8 cellular contexts compared by ENCODE assay signal in the genomic region with DNA sequence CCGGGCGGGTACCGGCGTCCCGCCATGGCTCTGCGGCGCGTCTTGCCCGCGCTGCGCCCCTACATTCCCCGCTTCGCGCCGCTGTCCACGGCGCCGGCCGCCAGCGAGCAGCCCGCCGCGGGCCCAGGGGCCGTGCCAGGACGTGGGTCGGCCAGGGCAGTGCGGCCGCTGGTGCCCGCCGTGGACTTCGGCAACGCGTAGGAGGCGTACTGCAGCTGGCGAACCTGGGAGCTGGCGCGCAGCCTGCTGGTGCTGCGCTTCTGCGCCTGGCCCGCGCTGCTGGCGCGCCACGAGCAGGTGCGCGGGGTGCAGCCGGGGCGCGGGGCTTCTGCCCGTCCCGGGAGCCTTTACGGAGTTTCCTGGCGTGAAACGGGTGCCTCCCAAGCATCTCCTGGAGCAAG. TPM values are rescaled to one million over a fixed set of nuclear protein-coding genes. Genes with fewer than 3 reads are reported as not detected.
DNase-seq lines count a peak whose midpoint lies in the region; ATAC-seq, FAIRE-seq and TF ChIP-seq lines count a peak whose summit lies in the region.

No MANE protein-coding gene starts in this region.

- H3K9me1 ChIP-seq in IMR-90 (ENCODE audit: insufficient read depth, low read length) = 0 out of 2 replicates have a peak, but pooled peaks cover 2% of the 10 kb centered on the region

- in situ Hi-C loops in IMR-90 (cut with MboI; ENCODE audit: low sequenced_read_pairs) = no loop called here

- POLR2A ChIA-PET in IMR-90 (lab: Charles Lee; ENCODE audit: unreplicated experiment) = no interaction called here

- no peak overlapping the region for H2AK5ac ChIP-seq in IMR-90 (ENCODE audit: low read depth, low read length)

- ATAC-seq in IMR-90 (ENCODE audit: low read depth) (peak; percentile 38), GM18870 (IDR thresholded peaks at IDR 0.05; ENCODE audit: unreplicated experiment) (no peak), GM21447 (IDR thresholded peaks at IDR 0.05; ENCODE audit: unreplicated experiment) (no peak)

- no peaks in the 10 kb centered on the region; the same call in 1 of the 2 replicates for H3K4me1 ChIP-seq in IMR-90 (ENCODE audit: control insufficient read depth, insufficient read depth, low read length)
- peaks cover 3% of the 10 kb centered on the region for H3K4me1 ChIP-seq in adipocyte (ENCODE audit: control insufficient read depth, insufficient read depth, low read length)
- peaks cover 24% of the 10 kb centered on the region for H3K4me1 ChIP-seq in suprapubic skin

- no peak for TF ChIP-seq EP300 in suprapubic skin (IDR thresholded peaks at IDR 0.05)

- peak overlapping the region; percentile 76 for H3K4me2 ChIP-seq in IMR-90 (ENCODE audit: low read depth, low read length)

- H3K56ac ChIP-seq in IMR-90 (ENCODE audit: extremely low read depth, insufficient read depth, low read length) = no peak overlapping the region

- no peaks in the 10 kb centered on the region for H3K36me3 ChIP-seq in IMR-90 (ENCODE audit: control insufficient read depth, insufficient read depth, low read length)
- H3K36me3 ChIP-seq in adipocyte (ENCODE audit: control insufficient read depth, insufficient read depth, low read length, severe bottlenecking) = no peaks in the 10 kb centered on the region
- no peaks in the 10 kb centered on the region for H3K36me3 ChIP-seq in suprapubic skin

- no peak for TF ChIP-seq RAD21 in IMR-90 (IDR thresholded peaks at IDR 0.05; ENCODE audit: low read length)

- no peak for TF ChIP-seq CTCF in IMR-90 (conservative IDR thresholded peaks at IDR 0.05; ENCODE audit: low read depth, low read length)
- TF ChIP-seq CTCF in suprapubic skin (IDR thresholded peaks at IDR 0.05) = no peak

- H3K4me3 ChIP-seq in IMR-90 (ENCODE audit: insufficient read depth, low read depth, low read length) (peak overlapping the region; percentile 49), adipocyte (ENCODE audit: low read length) (peak overlapping the region; percentile 68), suprapubic skin (peak overlapping the region; percentile 75)

- DNase-seq in GM12891 (ENCODE audit: insufficient read length, low spot score) (no peak), IMR-90 (peak; percentile 28), adipocyte (ENCODE audit: low read depth) (no peak), iris pigment epithelial cell (ENCODE audit: low read depth) (peak; percentile 34), suprapubic skin (ENCODE audit: low spot score in 2 of 2) (no peak), cerebellar cortex (ENCODE audit: low spot score) (no peak)

- H3K9ac ChIP-seq in IMR-90 (ENCODE audit: low read depth, low read length) (no peak overlapping the region), adipocyte (ENCODE audit: low read length) (no peak overlapping the region)

- H3K9me3 ChIP-seq in IMR-90 (ENCODE audit: control insufficient read depth, insufficient read depth, low read length) (no peaks in the 10 kb centered on the region), adipocyte (ENCODE audit: control insufficient read depth, low read length) (no peaks in the 10 kb centered on the region), suprapubic skin (no peaks in the 10 kb centered on the region)

- no peak overlapping the region for H4K8ac ChIP-seq in IMR-90 (ENCODE audit: low read depth in 2 of 2, low read length in 2 of 2)

- BruUV-seq in IMR-90 (replicated peaks; lab: Mats Ljungman, UMichigan) = no TSS peak

- no peak overlapping the region for H2BK20ac ChIP-seq in IMR-90 (ENCODE audit: low read depth, low read length)

- dilution Hi-C loops in IMR-90 (cut with HindIII; ENCODE audit: low sequenced_read_pairs, unreplicated experiment) = no loop called here

- no peak overlapping the region for H4K91ac ChIP-seq in IMR-90 (ENCODE audit: insufficient read depth, low read depth, low read length)

- FAIRE-seq in GM12891 (lab: Jason Lieb, UNC) = peak; percentile 85

- H4K5ac ChIP-seq in IMR-90 (ENCODE audit: low read depth, low read length) = no peak overlapping the region

- peak overlapping the region; percentile 92 for H2AFZ ChIP-seq in IMR-90 (replicated peaks; ENCODE audit: low read length, poor library complexity)

- H3K79me1 ChIP-seq in IMR-90 (ENCODE audit: low read depth in 1 of 2, low read length in 2 of 2) = no peaks in the 10 kb centered on the region

- no peak overlapping the region for H3K14ac ChIP-seq in IMR-90 (replicated peaks; ENCODE audit: low read depth, low read length)

- intact Hi-C loops in IMR-90 (cut with micrococcal nuclease) = no loop called here

- H3K23ac ChIP-seq in IMR-90 (ENCODE audit: low read depth, low read length) = no peak overlapping the region

- no peak for TF ChIP-seq POLR2A in GM12891 (IDR thresholded peaks at IDR 0.05; ENCODE audit: low read depth, low read length)
- TF ChIP-seq POLR2A in IMR-90 (IDR thresholded peaks at IDR 0.05; ENCODE audit: low read depth, low read length) = no peak
- no peak for TF ChIP-seq POLR2A in suprapubic skin (IDR thresholded peaks at IDR 0.05)

- H4K20me1 ChIP-seq in IMR-90 (ENCODE audit: insufficient read depth, low read length) = no peaks in the 10 kb centered on the region; the same call in none of the 2 replicates

- 2% methylated on average over 15 of the region's 54 CpGs; no CpG with 5 or more reads in 1 of the 2 experiments for WGBS in IMR-90 (ENCODE audit: extremely low coverage in 2 of 2, insufficient read length in 1 of 2), 2 experiments
- WGBS in suprapubic skin = 0% methylated on average over 4 of the region's 54 CpGs

- no peak overlapping the region for H2BK120ac ChIP-seq in IMR-90 (ENCODE audit: low read depth, low read length)

- no peak overlapping the region for H3K18ac ChIP-seq in IMR-90 (ENCODE audit: low read depth, low read length)

- H2BK5ac ChIP-seq in IMR-90 (ENCODE audit: low read depth, low read length, poor library complexity, severe bottlenecking) = no peak overlapping the region

- no peak overlapping the region for H3K4ac ChIP-seq in IMR-90 (ENCODE audit: low read depth, low read length)

- no peak overlapping the region for H2BK15ac ChIP-seq in IMR-90 (ENCODE audit: low read depth, low read length)

- CTCF ChIA-PET in IMR-90 (lab: Yijun Ruan, JAX) = no interaction called here

- peak overlapping the region; percentile 51 for H2AK9ac ChIP-seq in IMR-90 (replicated peaks; ENCODE audit: low read depth, low read length, poor library complexity)

- H3K27me3 ChIP-seq in IMR-90 (ENCODE audit: control insufficient read depth, insufficient read depth, low read length) (peaks cover 37% of the 10 kb centered on the region), adipocyte (replicated peaks; ENCODE audit: control insufficient read depth, insufficient read depth, low read length) (peaks cover 43% of the 10 kb centered on the region), suprapubic skin (peaks cover 26% of the 10 kb centered on the region)

- H3K27ac ChIP-seq in IMR-90 (ENCODE audit: insufficient read depth, low read length) (no peak overlapping the region), suprapubic skin (peak overlapping the region; percentile 45)

TF ChIP-seq in GM12891, 5 proteins besides CTCF, POLR2A, EP300 and RAD21:
- TF ChIP-seq POLR2AphosphoS5 (IDR thresholded peaks at IDR 0.05; ENCODE audit: low read depth, low read length) (no peak), PAX5 (IDR thresholded peaks at IDR 0.05; ENCODE audit: insufficient read depth, low read length, severe bottlenecking) (no peak), TAF1 (IDR thresholded peaks at IDR 0.05; ENCODE audit: low read depth, low read length) (no peak), POU2F2 (IDR thresholded peaks at IDR 0.05; ENCODE audit: low read depth, low read length) (no peak), SPI1 (IDR thresholded peaks at IDR 0.05; ENCODE audit: low read depth, low read length) (no peak)

TF ChIP-seq in IMR-90, 13 proteins besides CTCF, POLR2A, EP300 and RAD21:
- TF ChIP-seq CHD1 (IDR thresholded peaks at IDR 0.05; ENCODE audit: low read depth, low read length) (no peak), RFX5 (IDR thresholded peaks at IDR 0.05; ENCODE audit: low read depth, low read length) (no peak), SMC3 (IDR thresholded peaks at IDR 0.05; ENCODE audit: low read depth, low read length) (no peak), CEBPB (IDR thresholded peaks at IDR 0.05; ENCODE audit: low read depth, low read length) (no peak), NFE2L2 (IDR thresholded peaks at IDR 0.05; ENCODE audit: low read depth, low read length) (no peak), MAZ (IDR thresholded peaks at IDR 0.05; ENCODE audit: borderline replicate concordance, low read depth, low read length) (no peak), RCOR1 (IDR thresholded peaks at IDR 0.05; ENCODE audit: insufficient replicate concordance, low read length) (no peak), MAFK (IDR thresholded peaks at IDR 0.05; ENCODE audit: low read depth, low read length) (no peak)
- TF ChIP-seq, protein P1, sequence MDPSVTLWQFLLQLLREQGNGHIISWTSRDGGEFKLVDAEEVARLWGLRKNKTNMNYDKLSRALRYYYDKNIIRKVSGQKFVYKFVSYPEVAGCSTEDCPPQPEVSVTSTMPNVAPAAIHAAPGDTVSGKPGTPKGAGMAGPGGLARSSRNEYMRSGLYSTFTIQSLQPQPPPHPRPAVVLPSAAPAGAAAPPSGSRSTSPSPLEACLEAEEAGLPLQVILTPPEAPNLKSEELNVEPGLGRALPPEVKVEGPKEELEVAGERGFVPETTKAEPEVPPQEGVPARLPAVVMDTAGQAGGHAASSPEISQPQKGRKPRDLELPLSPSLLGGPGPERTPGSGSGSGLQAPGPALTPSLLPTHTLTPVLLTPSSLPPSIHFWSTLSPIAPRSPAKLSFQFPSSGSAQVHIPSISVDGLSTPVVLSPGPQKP (IDR thresholded peaks at IDR 0.05; ENCODE audit: borderline replicate concordance, low read depth, low read length) = no peak

RNA-seq across cellular contexts. Expression of gene DGCR6L, which starts 20.1 kb away (rescaled TPM):
- 15.0 TPM for polyA plus RNA-seq in GM12891 (2012; ENCODE audit: low read depth, missing spikeins)
- total RNA-seq in IMR-90 (2012; rRNA removed) (65.4 and 68.6 TPM in 2 replicates), suprapubic skin (10 to 100 TPM; 45.9 to 75.2 (median 63.0) TPM)
- 80.4 and 95.2 TPM in 2 replicates for polyA plus RNA-seq in IMR-90 (2012; rRNA removed)
- polyA plus RNA-seq in IMR-90 (2012; cell fraction: cytosol; rRNA removed) = 119 and 128 TPM in 2 replicates
- polyA plus RNA-seq in IMR-90 (2012; cell fraction: nucleus; rRNA removed; ENCODE audit: low replicate concordance) = 30.9 and 64.5 TPM in 2 replicates

RNA-seq across cellular contexts. Expression of gene RTN4R, which starts 31.6 kb away (rescaled TPM):
- polyA plus RNA-seq in GM12891 (2012; ENCODE audit: low read depth, missing spikeins) = 0.35 TPM
- total RNA-seq in IMR-90 (2012; rRNA removed) (0.18 and 0.28 TPM in 2 replicates), suprapubic skin (10 to 100 TPM in 1 of 4 donors, 1 to 10 TPM in 3; 5.0 to 12.2 (median 9.2) TPM)
- 0.94 and 1.2 TPM in 2 replicates for polyA plus RNA-seq in IMR-90 (2012; rRNA removed)
- polyA plus RNA-seq in IMR-90 (2012; cell fraction: cytosol; rRNA removed) = 0.74 and 1.8 TPM in 2 replicates
- polyA plus RNA-seq in IMR-90 (2012; cell fraction: nucleus; rRNA removed; ENCODE audit: low replicate concordance) = 0.83 and 1.5 TPM in 2 replicates

Comparison
In these comparisons a context has a peak if more than half of its experiments do, and no peak if none do; other contexts are left out.
1. DNase-seq: peak in IMR-90 (single experiment) and iris pigment epithelial cell (single experiment); none in GM12891 (single experiment), adipocyte (single experiment), suprapubic skin (0 of 2) and cerebellar cortex (single experiment).
2. Peak in every context shown above with its lines, with median percentiles within 50 percentile points of each other: H3K4me3 ChIP-seq.